9 cellular contexts compared by ENCODE assay signal in the genomic region with DNA sequence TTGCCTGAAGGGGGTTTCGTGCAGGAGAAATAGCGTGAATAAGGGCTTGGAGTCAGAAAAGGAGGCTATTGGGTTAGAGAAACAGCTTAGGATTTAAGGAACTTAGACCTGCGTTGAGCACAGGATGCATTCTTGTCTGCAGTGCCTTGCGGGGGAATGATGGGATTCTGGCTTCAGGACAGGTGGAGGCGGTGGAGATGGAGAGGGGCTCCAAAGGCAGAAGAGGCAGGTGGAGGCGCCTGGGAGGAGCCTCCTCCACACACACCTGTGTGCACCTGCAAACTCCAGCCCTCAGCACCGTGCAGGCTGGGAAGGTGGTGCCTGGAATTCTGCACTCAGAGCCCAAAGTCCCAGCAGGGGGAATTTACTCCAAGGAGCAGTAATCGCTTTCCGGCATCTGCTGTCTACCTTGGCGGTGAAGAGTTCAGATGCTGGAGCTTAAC. TPM values are rescaled to one million over a fixed set of nuclear protein-coding genes. Genes with fewer than 3 reads are reported as not detected.
DNase-seq lines count a peak whose midpoint lies in the region; ATAC-seq and TF ChIP-seq lines count a peak whose summit lies in the region.
"Had no signal": no experiment of that assay in that cellular context is flagged by ENCODE, and none has a peak within 500 bp of the region (broad histone marks: within the 10 kb centered on the region; RNA-seq: fewer than 3 reads in every experiment).

No MANE protein-coding gene starts in this region.

- ATAC-seq in HG03469 (IDR thresholded peaks at IDR 0.05; ENCODE audit: unreplicated experiment) (no peak), HG02642 (IDR thresholded peaks at IDR 0.05; ENCODE audit: poor library complexity, unreplicated experiment) (no peak)

- intact Hi-C loops in activated T-helper 2 cell treated with anti-CD3 and anti-CD28 coated beads, Interferon-gamma antibody, Interleukin-2, Interleukin-4, amounts not matched to agents 10 μg/mL and 5 μg/mL and 100 μg/mL, durations not matched to agents 14 hours and 24 hours and 36 hours (cut with micrococcal nuclease): no loop called here

- peak overlapping the region; percentile 90; the same call in 1 of the 2 replicates for H3K4me3 ChIP-seq in GM08714 (ENCODE audit: low read length)

- H3K27ac ChIP-seq in 22Rv1: peak overlapping the region; percentile 74
- peak overlapping the region; percentile 92 for H3K27ac ChIP-seq in layer of hippocampus (ENCODE audit: low read depth, low read length)
- H3K27ac ChIP-seq: epithelial cell of prostate had no signal

- no peak overlapping the region for H3K27ac Mint-ChIP-seq in activated T-helper 2 cell treated with anti-CD3 and anti-CD28 coated beads, Interferon-gamma antibody, Interleukin-2, Interleukin-4, amounts not matched to agents 10 μg/mL and 5 μg/mL and 100 μg/mL, durations not matched to agents 14 hours and 24 hours and 36 hours

- peaks cover 15% of the 10 kb centered on the region for H3K4me1 Mint-ChIP-seq in activated T-helper 2 cell treated with anti-CD3 and anti-CD28 coated beads, Interferon-gamma antibody, Interleukin-2, Interleukin-4, amounts not matched to agents 10 μg/mL and 5 μg/mL and 100 μg/mL, durations not matched to agents 14 hours and 24 hours and 36 hours (ENCODE audit: low read depth)

- peaks cover 42% of the 10 kb centered on the region for H3K27me3 Mint-ChIP-seq in activated T-helper 2 cell treated with anti-CD3 and anti-CD28 coated beads, Interferon-gamma antibody, Interleukin-2, Interleukin-4, amounts not matched to agents 10 μg/mL and 5 μg/mL and 100 μg/mL, durations not matched to agents 14 hours and 24 hours and 36 hours (ENCODE audit: low read depth)

- DNase-seq in activated T-helper 2 cell treated with anti-CD3 and anti-CD28 coated beads, Interferon-gamma antibody, Interleukin-2, Interleukin-4, amounts not matched to agents 10 μg/mL and 5 μg/mL and 100 μg/mL, durations not matched to agents 14 hours and 24 hours and 36 hours (ENCODE audit: low spot score): no peak
- DNase-seq in germinal center (ENCODE audit: low spot score): no peak
- DNase-seq in EL: no peak

- TF ChIP-seq CTCF in 22Rv1 (IDR thresholded peaks at IDR 0.05): no peak

- H3K4me3 Mint-ChIP-seq in activated T-helper 2 cell treated with anti-CD3 and anti-CD28 coated beads, Interferon-gamma antibody, Interleukin-2, Interleukin-4, amounts not matched to agents 10 μg/mL and 5 μg/mL and 100 μg/mL, durations not matched to agents 14 hours and 24 hours and 36 hours (ENCODE audit: low read depth): peak overlapping the region; percentile 2

- H3K27me3 ChIP-seq in layer of hippocampus (ENCODE audit: control insufficient read depth, insufficient read depth, low read length): no peaks in the 10 kb centered on the region

- no peaks in the 10 kb centered on the region for H3K9me3 Mint-ChIP-seq in activated T-helper 2 cell treated with anti-CD3 and anti-CD28 coated beads, Interferon-gamma antibody, Interleukin-2, Interleukin-4, amounts not matched to agents 10 μg/mL and 5 μg/mL and 100 μg/mL, durations not matched to agents 14 hours and 24 hours and 36 hours

- no peaks in the 10 kb centered on the region for H3K36me3 Mint-ChIP-seq in activated T-helper 2 cell treated with anti-CD3 and anti-CD28 coated beads, Interferon-gamma antibody, Interleukin-2, Interleukin-4, amounts not matched to agents 10 μg/mL and 5 μg/mL and 100 μg/mL, durations not matched to agents 14 hours and 24 hours and 36 hours (ENCODE audit: low read depth)

RNA-seq across cellular contexts. Expression of a gene that starts 1.8 kb away (rescaled TPM):
- total RNA-seq in activated T-helper 2 cell treated with anti-CD3 and anti-CD28 coated beads, Interferon-gamma antibody, Interleukin-2, Interleukin-4, amounts not matched to agents 10 μg/mL and 5 μg/mL and 100 μg/mL, durations not matched to agents 14 hours and 24 hours and 36 hours: 2.1 and 2.7 TPM in 2 replicates

RNA-seq across cellular contexts. Expression of a gene that starts 36.8 kb away (rescaled TPM):
- 82.9 and 85.2 TPM in 2 replicates for total RNA-seq in activated T-helper 2 cell treated with anti-CD3 and anti-CD28 coated beads, Interferon-gamma antibody, Interleukin-2, Interleukin-4, amounts not matched to agents 10 μg/mL and 5 μg/mL and 100 μg/mL, durations not matched to agents 14 hours and 24 hours and 36 hours
